1 cellular context compared by ENCODE assay signal in the genomic region with DNA sequence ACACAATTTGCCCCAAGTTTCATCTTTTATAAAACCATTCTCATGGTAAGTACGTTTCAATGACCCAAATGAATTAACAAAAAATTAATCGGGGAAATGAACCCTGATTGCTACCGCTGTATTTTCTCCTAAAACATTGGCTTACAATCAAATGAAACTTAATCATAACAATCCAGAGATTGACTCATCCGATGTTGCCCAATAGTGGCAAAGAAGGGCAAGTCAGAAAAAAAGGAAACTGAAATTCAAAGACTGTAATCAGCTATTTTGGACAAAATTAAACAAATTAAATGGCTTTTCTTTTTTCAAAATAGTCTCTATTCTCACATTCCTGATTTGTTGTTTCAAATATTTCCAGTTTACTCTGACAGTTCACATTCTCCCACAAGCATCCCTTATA.
TF ChIP-seq lines count a peak whose summit lies in the region.

No MANE protein-coding gene starts in this region.

TF ChIP-seq in K562, 482 proteins besides CTCF, POLR2A, EP300 and RAD21:
- no peak for TF ChIP-seq ETV6 (IDR thresholded peaks at IDR 0.05; ENCODE audit: borderline replicate concordance in 1 of 2, low read depth in 2 of 2, low read length in 1 of 2)
- no peak for TF ChIP-seq ETV6 (CRISPR knock-in tag; IDR thresholded peaks at IDR 0.05; ENCODE audit: borderline replicate concordance)
- TF ChIP-seq SPI1 (IDR thresholded peaks at IDR 0.05; ENCODE audit: borderline replicate concordance, low read depth, low read length): no peak
- TF ChIP-seq, protein P1, sequence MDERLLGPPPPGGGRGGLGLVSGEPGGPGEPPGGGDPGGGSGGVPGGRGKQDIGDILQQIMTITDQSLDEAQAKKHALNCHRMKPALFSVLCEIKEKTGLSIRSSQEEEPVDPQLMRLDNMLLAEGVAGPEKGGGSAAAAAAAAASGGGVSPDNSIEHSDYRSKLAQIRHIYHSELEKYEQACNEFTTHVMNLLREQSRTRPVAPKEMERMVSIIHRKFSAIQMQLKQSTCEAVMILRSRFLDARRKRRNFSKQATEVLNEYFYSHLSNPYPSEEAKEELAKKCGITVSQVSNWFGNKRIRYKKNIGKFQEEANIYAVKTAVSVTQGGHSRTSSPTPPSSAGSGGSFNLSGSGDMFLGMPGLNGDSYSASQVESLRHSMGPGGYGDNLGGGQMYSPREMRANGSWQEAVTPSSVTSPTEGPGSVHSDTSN (CRISPR knock-in tag; IDR thresholded peaks at IDR 0.05; ENCODE audit: low read depth): no peak
- TF ChIP-seq, protein P1 (tag; conservative IDR thresholded peaks at IDR 0.05; ENCODE audit: low read depth): no peak
- TF ChIP-seq, protein P2, sequence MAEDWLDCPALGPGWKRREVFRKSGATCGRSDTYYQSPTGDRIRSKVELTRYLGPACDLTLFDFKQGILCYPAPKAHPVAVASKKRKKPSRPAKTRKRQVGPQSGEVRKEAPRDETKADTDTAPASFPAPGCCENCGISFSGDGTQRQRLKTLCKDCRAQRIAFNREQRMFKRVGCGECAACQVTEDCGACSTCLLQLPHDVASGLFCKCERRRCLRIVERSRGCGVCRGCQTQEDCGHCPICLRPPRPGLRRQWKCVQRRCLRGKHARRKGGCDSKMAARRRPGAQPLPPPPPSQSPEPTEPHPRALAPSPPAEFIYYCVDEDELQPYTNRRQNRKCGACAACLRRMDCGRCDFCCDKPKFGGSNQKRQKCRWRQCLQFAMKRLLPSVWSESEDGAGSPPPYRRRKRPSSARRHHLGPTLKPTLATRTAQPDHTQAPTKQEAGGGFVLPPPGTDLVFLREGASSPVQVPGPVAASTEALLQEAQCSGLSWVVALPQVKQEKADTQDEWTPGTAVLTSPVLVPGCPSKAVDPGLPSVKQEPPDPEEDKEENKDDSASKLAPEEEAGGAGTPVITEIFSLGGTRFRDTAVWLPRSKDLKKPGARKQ (CRISPR knock-in tag; IDR thresholded peaks at IDR 0.05): no peak
- TF ChIP-seq CEBPG (CRISPR knock-in tag; IDR thresholded peaks at IDR 0.05): no peak
- peak; percentile 39 to 44; a peak in 1 of 4 replicates for TF ChIP-seq CEBPG (tag; conservative IDR thresholded peaks at IDR 0.05 in 1 of 2, IDR thresholded peaks at IDR 0.05 in 1 of 2)
- TF ChIP-seq, protein P3, sequence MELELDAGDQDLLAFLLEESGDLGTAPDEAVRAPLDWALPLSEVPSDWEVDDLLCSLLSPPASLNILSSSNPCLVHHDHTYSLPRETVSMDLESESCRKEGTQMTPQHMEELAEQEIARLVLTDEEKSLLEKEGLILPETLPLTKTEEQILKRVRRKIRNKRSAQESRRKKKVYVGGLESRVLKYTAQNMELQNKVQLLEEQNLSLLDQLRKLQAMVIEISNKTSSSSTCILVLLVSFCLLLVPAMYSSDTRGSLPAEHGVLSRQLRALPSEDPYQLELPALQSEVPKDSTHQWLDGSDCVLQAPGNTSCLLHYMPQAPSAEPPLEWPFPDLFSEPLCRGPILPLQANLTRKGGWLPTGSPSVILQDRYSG (tag; conservative IDR thresholded peaks at IDR 0.05; ENCODE audit: low read depth): no peak
- no peak for TF ChIP-seq ELF1 (tag; IDR thresholded peaks at IDR 0.05)
- no peak for TF ChIP-seq ZNF445 (CRISPR knock-in tag; IDR thresholded peaks at IDR 0.05; ENCODE audit: low read depth)
- TF ChIP-seq KAT2B (IDR thresholded peaks at IDR 0.05; ENCODE audit: low read depth, low read length): no peak
